24 cellular contexts compared by ENCODE assay signal in the genomic region with DNA sequence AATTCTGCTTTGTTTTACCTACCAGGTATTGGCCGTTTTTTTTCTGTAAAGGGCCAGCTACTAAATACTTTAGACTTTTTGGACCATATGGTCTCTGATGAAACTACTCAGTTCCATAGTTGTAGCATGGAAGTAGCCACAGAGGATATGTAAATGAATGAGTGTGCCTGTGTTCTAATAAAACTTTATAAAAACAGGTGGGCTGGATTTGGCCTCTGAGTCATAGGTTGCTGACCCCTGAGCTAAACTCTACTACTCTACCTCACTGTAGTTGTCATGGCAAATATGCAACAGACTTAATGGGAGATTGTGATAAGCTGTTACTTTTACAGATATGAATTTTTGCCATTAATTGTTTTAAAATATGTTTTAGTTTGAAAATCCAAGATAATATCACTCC.
"Had no signal": no experiment of that assay in that cellular context is flagged by ENCODE, and none has a peak within 500 bp of the region (broad histone marks: within the 10 kb centered on the region; RNA-seq: fewer than 3 reads in every experiment).

No MANE protein-coding gene starts in this region.

- DNase-seq: activated B cell treated with CpG ODN at 0.5 μM for 24 hours; activated CD4-positive, alpha-beta memory T cell treated with anti-CD3 and anti-CD28 coated beads for 36 hours; activated CD4-positive, alpha-beta T cell treated with anti-CD3 and anti-CD28 coated beads, Interleukin-2, amount 10 ng/mL, durations not matched to agents 7 days and 5 days; activated CD8-positive, alpha-beta memory T cell treated with anti-CD3 and anti-CD28 coated beads for 24 hours; activated effector memory CD4-positive, alpha-beta T cell treated with anti-CD3 and anti-CD28 coated beads, Interleukin-2, amount 50 U/mL, for 16 hours; activated naive CD4-positive, alpha-beta T cell treated with anti-CD3 and anti-CD28 coated beads for 36 hours; activated naive CD8-positive, alpha-beta T cell treated with anti-CD3 and anti-CD28 coated beads for 36 hours; activated T-cell treated with anti-CD3 and anti-CD28 coated beads, Interleukin-2, amount 50 U/mL, for 4 hours; cerebellar nuclear complex; colonic mucosa; Karpas-422; NCI-H1048; NCI-H146; NCI-H187 treated with DMSO at 0.1 percent for 48 hours; NCI-H2081 treated with DMSO at 0.1 percent for 48 hours; NCI-H2171; NCI-H2227 treated with DMSO at 0.1 percent for 48 hours; NCI-H526; NCI-H774; Peyer's patch; SIG-M5; T-cell; T-helper 2 cell; T1000 had no signal

- H3K4me3 ChIP-seq: colonic mucosa, Peyer's patch had no signal
